Comparison of ENCODE assay signal across 13 cellular contexts in the genomic region with DNA sequence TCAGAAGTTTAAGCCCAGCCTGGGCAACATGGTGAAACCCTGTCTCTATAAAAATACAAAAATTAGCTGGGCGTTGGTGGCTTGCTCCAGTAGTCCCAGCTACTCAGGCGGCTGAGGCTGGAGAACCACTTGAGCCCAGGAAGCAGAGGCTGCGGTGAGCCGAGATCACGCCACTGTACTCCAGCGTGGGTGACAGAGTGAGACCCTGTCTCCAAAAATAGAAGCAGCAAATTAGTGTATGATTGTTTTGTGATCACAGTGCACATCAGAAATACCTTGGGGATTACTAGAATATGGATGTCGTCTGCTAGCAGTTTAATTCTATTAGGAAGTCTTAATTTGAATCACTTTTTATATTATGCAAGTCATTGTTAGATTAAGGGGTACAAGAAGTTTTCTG. TPM values are rescaled to one million over a fixed set of nuclear protein-coding genes. Genes with fewer than 3 reads are reported as not detected.
DNase-seq lines count a peak whose midpoint lies in the region; FAIRE-seq and TF ChIP-seq lines count a peak whose summit lies in the region.
"Had no signal": no experiment of that assay in that cellular context is flagged by ENCODE, and none has a peak within 500 bp of the region (broad histone marks: within the 10 kb centered on the region; RNA-seq: fewer than 3 reads in every experiment).

No MANE protein-coding gene starts in this region.

- no peak for FAIRE-seq in small intestine (lab: Jason Lieb, UNC)
- FAIRE-seq: pancreas had no signal

- H3K27me3 Mint-ChIP-seq in activated naive CD8-positive, alpha-beta T cell treated with anti-CD3 and anti-CD28 coated beads for 36 hours, result no peaks in the 10 kb centered on the region
- no peaks in the 10 kb centered on the region for H3K27me3 Mint-ChIP-seq in mesothelial cell of epicardium (ENCODE audit: low read depth)

- no peaks in the 10 kb centered on the region for H3K27me3 ChIP-seq in BLaER1
- H3K27me3 ChIP-seq in small intestine (ENCODE audit: control insufficient read depth in 2 of 2, insufficient read depth in 2 of 2, low read length in 2 of 2), result no peaks in the 10 kb centered on the region
- H3K27me3 ChIP-seq: pancreas had no signal

- H3K4me1 ChIP-seq in BLaER1 (peaks cover 35% of the 10 kb centered on the region), small intestine (ENCODE audit: control insufficient read depth in 2 of 2, insufficient read depth in 1 of 2, low read depth in 1 of 2, low read length in 1 of 2) (no peaks in the 10 kb centered on the region)

- WGBS in small intestine, 3 donors, result 61 to 91% (median 67%) methylated on average over 7 of the region's 7 CpGs

- peaks cover 60% of the 10 kb centered on the region for H3K4me1 Mint-ChIP-seq in activated naive CD8-positive, alpha-beta T cell treated with anti-CD3 and anti-CD28 coated beads for 36 hours
- H3K4me1 Mint-ChIP-seq in mesothelial cell of epicardium, result peaks cover 17% of the 10 kb centered on the region

- H3K36me3 ChIP-seq in BLaER1 (peaks cover 89% of the 10 kb centered on the region), small intestine (ENCODE audit: control insufficient read depth in 2 of 2, insufficient read depth in 2 of 2, low read length in 2 of 2) (peaks cover 4 to 13% of the 10 kb centered on the region in 2 donors)

- H3K27ac ChIP-seq in BLaER1 (peak overlapping the region; percentile 73), small intestine (ENCODE audit: low read depth in 1 of 2, low read length in 1 of 2) (no peak overlapping the region)
- H3K27ac ChIP-seq: pancreas, VCaP had no signal

- H4K20me1 ChIP-seq in BLaER1, result peaks cover 71% of the 10 kb centered on the region

- peak overlapping the region; percentile 66 for H3K27ac Mint-ChIP-seq in activated naive CD8-positive, alpha-beta T cell treated with anti-CD3 and anti-CD28 coated beads for 36 hours
- peak overlapping the region; percentile 45 for H3K27ac Mint-ChIP-seq in mesothelial cell of epicardium

- DNase-seq in GM12865 (ENCODE audit: low read depth) (peak; percentile 60), mesothelial cell of epicardium (ENCODE audit: low spot score in 2 of 2, unreplicated experiment in 2 of 2) (no peak), DMS114 treated with DMSO at 0.1 percent for 48 hours (lab: John Stamatoyannopoulos, UW; ENCODE audit: unreplicated experiment) (no peak), NCI-H82 treated with DMSO at 0.1 percent for 48 hours (lab: John Stamatoyannopoulos, UW; ENCODE audit: unreplicated experiment) (no peak), A172 (ENCODE audit: low spot score) (no peak), small intestine (no peak)
- no peak for DNase-seq in activated naive CD8-positive, alpha-beta T cell treated with anti-CD3 and anti-CD28 coated beads for 36 hours
- DNase-seq: NCI-H2171; pancreas; stimulated activated CD4-positive, alpha-beta T cell treated with anti-CD3 and anti-CD28 coated beads, Interleukin-4, amount 100 ng/mL, for 24 hours had no signal

- no peak overlapping the region for H3K4me3 Mint-ChIP-seq in activated naive CD8-positive, alpha-beta T cell treated with anti-CD3 and anti-CD28 coated beads for 36 hours
- no peak overlapping the region for H3K4me3 Mint-ChIP-seq in mesothelial cell of epicardium

- H3K9me3 ChIP-seq in BLaER1 (no peaks in the 10 kb centered on the region), small intestine (ENCODE audit: control insufficient read depth, low read depth) (no peaks in the 10 kb centered on the region)
- H3K9me3 ChIP-seq: pancreas had no signal

- peak overlapping the region; percentile 63; the same call in 1 of the 2 replicates for H3K9ac ChIP-seq in BLaER1

- H3K4me3 ChIP-seq in BLaER1 (peak overlapping the region; percentile 34), GM12865 (ENCODE audit: low read depth, low read length) (peak overlapping the region; percentile 19), small intestine (ENCODE audit: low read depth in 1 of 2, low read length in 2 of 2) (no peak overlapping the region)
- H3K4me3 ChIP-seq: pancreas had no signal

- peak overlapping the region; percentile 85 for H3K4me2 ChIP-seq in BLaER1

- H3K36me3 Mint-ChIP-seq in activated naive CD8-positive, alpha-beta T cell treated with anti-CD3 and anti-CD28 coated beads for 36 hours, result peaks cover 46% of the 10 kb centered on the region
- H3K36me3 Mint-ChIP-seq in mesothelial cell of epicardium, result peaks cover 36% of the 10 kb centered on the region

- H3K9me3 Mint-ChIP-seq in activated naive CD8-positive, alpha-beta T cell treated with anti-CD3 and anti-CD28 coated beads for 36 hours, result no peaks in the 10 kb centered on the region
- H3K9me3 Mint-ChIP-seq in mesothelial cell of epicardium, result no peaks in the 10 kb centered on the region
- H3K9me3 Mint-ChIP-seq: activated T-helper 2 cell treated with anti-CD3 and anti-CD28 coated beads, Interferon-gamma antibody, Interleukin-2, Interleukin-4, amounts not matched to agents 10 μg/mL and 5 μg/mL and 100 μg/mL, durations not matched to agents 14 hours and 24 hours and 36 hours had no signal

- TF ChIP-seq CTCF in GM12865 (IDR thresholded peaks at IDR 0.05; ENCODE audit: insufficient read depth, low read depth, low read length, missing control alignments), result no peak
- no peak for TF ChIP-seq CTCF in mesothelial cell of epicardium (IDR thresholded peaks at IDR 0.05; ENCODE audit: unreplicated experiment)

RNA-seq across cellular contexts. Expression of a gene that starts 59.0 kb away (rescaled TPM):
- total RNA-seq in activated naive CD8-positive, alpha-beta T cell treated with anti-CD3 and anti-CD28 coated beads for 36 hours, result 10 to 100 TPM; 52.3 to 56.1 TPM
- total RNA-seq in mesothelial cell of epicardium, result 46.0 to 48.6 TPM (median 48.6 TPM) in 3 replicates
- 23.8 and 25.1 TPM in 2 replicates for total RNA-seq in A172 (2014; rRNA removed; shearing (Covaris generic))
- polyA plus RNA-seq in small intestine, result 10 to 100 TPM; 28.1 to 89.2 (median 71.8) TPM

Comparison
In these comparisons a context has a peak if more than half of its experiments do, and no peak if none do; other contexts are left out.
1. H3K4me3 ChIP-seq: peak in BLaER1 (single experiment) and GM12865 (single experiment); none in small intestine (0 of 2).